In the genomic region with DNA sequence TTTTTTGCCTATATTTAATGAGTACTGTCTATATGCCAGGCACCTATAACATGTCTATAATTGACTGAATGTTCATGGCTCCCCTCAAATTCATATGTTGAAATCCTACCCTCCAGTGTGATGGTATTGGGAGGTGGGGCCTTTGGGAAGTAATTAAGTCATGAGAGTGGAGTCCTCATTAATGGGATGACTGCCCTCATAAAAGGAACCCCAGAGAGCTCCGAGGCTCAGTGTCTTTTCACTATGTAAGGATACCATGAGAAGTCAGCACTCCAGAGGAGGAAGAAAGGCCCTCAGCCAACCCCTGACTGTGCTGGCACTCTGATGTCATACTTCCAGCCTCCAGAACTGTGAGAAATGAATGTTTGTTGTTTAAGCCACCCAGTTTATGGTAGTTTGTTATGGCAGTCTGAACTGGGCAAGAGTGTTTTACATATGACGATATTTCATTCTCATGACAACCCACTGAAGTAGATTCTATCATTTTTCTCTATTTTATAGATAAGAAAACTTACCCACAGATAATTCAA, we compare ENCODE assay signal across 29 cellular contexts.
DNase-seq lines count a peak whose midpoint lies in the region; TF ChIP-seq lines count a peak whose summit lies in the region.
"Had no signal": no experiment of that assay in that cellular context is flagged by ENCODE, and none has a peak within 500 bp of the region (broad histone marks: within the 10 kb centered on the region; RNA-seq: fewer than 3 reads in every experiment).

No MANE protein-coding gene starts in this region.

- H3K27me3 ChIP-seq in MG63, result no peaks in the 10 kb centered on the region; the same call in none of the 2 replicates
- no peaks in the 10 kb centered on the region for H3K27me3 ChIP-seq in osteoblast (ENCODE audit: insufficient read depth, low read length)
- H3K27me3 ChIP-seq in esophagus muscularis mucosa, result no peaks in the 10 kb centered on the region
- H3K27me3 ChIP-seq: SJSA1 had no signal

- DNase-seq in EH (ENCODE audit: low read depth) (peak; percentile 4), MG63 (peak; percentile 21), endothelial cell (ENCODE audit: low spot score) (no peak), osteoblast (ENCODE audit: insufficient read length, low spot score, missing footprints) (peak; percentile 72), occipital lobe (lab: John Stamatoyannopoulos, UW) (no peak), NCI-H524 (lab: John Stamatoyannopoulos, UW) (no peak), esophagus muscularis mucosa (ENCODE audit: extremely low spot score) (no peak), hippocampal formation (lab: John Stamatoyannopoulos, UW) (no peak)
- DNase-seq: 8988T; ACHN; BE2C; CD8-positive, alpha-beta memory T cell; DMS 273 treated with DMSO at 0.1 percent for 48 hours; DMS79; GF-D8; H9; HFFc6; KG1; NCI-H1048; NCI-H1417 treated with DMSO at 0.1 percent for 48 hours; NCI-H187; NCI-H2081 treated with DMSO at 0.1 percent for 48 hours; NCI-H446; NCI-H526; NCI-H82; NK-92 treated with Interleukin-12 subunit alpha and Interleukin-12 subunit beta, amount 100 ng/mL, for 24 hours; PC-9 had no signal

- H3K4me2 ChIP-seq in osteoblast (ENCODE audit: insufficient read depth, low read length), result no peak overlapping the region
- H3K4me2 ChIP-seq: PC-9 had no signal

- H3K27ac ChIP-seq in osteoblast (ENCODE audit: low read depth, low read length) (no peak overlapping the region), esophagus muscularis mucosa (replicated peaks in 1 of 4) (no peak overlapping the region)
- H3K27ac ChIP-seq: PC-9, SJSA1 had no signal

- no peak for TF ChIP-seq CTCF in endothelial cell (IDR thresholded peaks at IDR 0.05; ENCODE audit: unreplicated experiment)
- TF ChIP-seq CTCF in osteoblast (IDR thresholded peaks at IDR 0.05; ENCODE audit: extremely low read depth, low read depth, low read length), result no peak
- no peak for TF ChIP-seq CTCF in esophagus muscularis mucosa (IDR thresholded peaks at IDR 0.05)

- H3K27me3 Mint-ChIP-seq in endothelial cell (ENCODE audit: unreplicated experiment), result peaks cover 7% of the 10 kb centered on the region

- no peak for TF ChIP-seq EP300 in esophagus muscularis mucosa (IDR thresholded peaks at IDR 0.05)

- 92% methylated on average over 2 of the region's 2 CpGs for WGBS in esophagus muscularis mucosa

- no peak overlapping the region for H3K4me3 ChIP-seq in MG63
- no peak overlapping the region for H3K4me3 ChIP-seq in osteoblast (ENCODE audit: insufficient read depth, low read length)
- no peak overlapping the region for H3K4me3 ChIP-seq in esophagus muscularis mucosa
- H3K4me3 ChIP-seq: PC-9, SJSA1 had no signal

- H3K9me3 ChIP-seq in MG63, result no peaks in the 10 kb centered on the region
- no peaks in the 10 kb centered on the region for H3K9me3 ChIP-seq in osteoblast (ENCODE audit: low read depth, low read length)
- H3K9me3 ChIP-seq in esophagus muscularis mucosa, result no peaks in the 10 kb centered on the region
- H3K9me3 ChIP-seq: BE2C, SJSA1 had no signal

- no peak overlapping the region for H3K4me3 Mint-ChIP-seq in endothelial cell (ENCODE audit: unreplicated experiment)
- H3K4me3 Mint-ChIP-seq: H9, HFFc6 had no signal

- TF ChIP-seq POLR2A in esophagus muscularis mucosa (IDR thresholded peaks at IDR 0.05; ENCODE audit: low read depth), result no peak

- H3K36me3 ChIP-seq in MG63 (no peaks in the 10 kb centered on the region), osteoblast (ENCODE audit: insufficient read depth, low read length) (no peaks in the 10 kb centered on the region), esophagus muscularis mucosa (no peaks in the 10 kb centered on the region)
- H3K36me3 ChIP-seq: BE2C had no signal

- H2AFZ ChIP-seq in osteoblast (ENCODE audit: low read length), result no peak overlapping the region
- H2AFZ ChIP-seq: PC-9 had no signal

- no peaks in the 10 kb centered on the region for H3K9me3 Mint-ChIP-seq in endothelial cell (ENCODE audit: unreplicated experiment)
- H3K9me3 Mint-ChIP-seq: CD8-positive, alpha-beta memory T cell; H9; HFFc6 had no signal

- intact Hi-C loops in esophagus muscularis mucosa (cut with DNase I), result no loop called here

- no peaks in the 10 kb centered on the region for H3K36me3 Mint-ChIP-seq in endothelial cell (ENCODE audit: low read depth, unreplicated experiment)

- H3K27ac Mint-ChIP-seq in endothelial cell (ENCODE audit: unreplicated experiment), result peak overlapping the region; percentile 90
- H3K27ac Mint-ChIP-seq: CD14-positive monocyte, H9, HFFc6 had no signal

- peaks cover 43% of the 10 kb centered on the region for H3K4me1 Mint-ChIP-seq in endothelial cell (ENCODE audit: unreplicated experiment)

- H4K20me1 ChIP-seq in osteoblast (ENCODE audit: insufficient read depth, low read length), result peaks cover 2% of the 10 kb centered on the region

- H3K79me2 ChIP-seq in osteoblast (ENCODE audit: insufficient read depth, low read length), result peaks cover 13% of the 10 kb centered on the region

- H3K4me1 ChIP-seq in osteoblast (ENCODE audit: insufficient read depth, low read length) (peaks cover 10% of the 10 kb centered on the region), esophagus muscularis mucosa (peaks cover 5 to 19% (median 12%) of the 10 kb centered on the region in 4 donors)
- H3K4me1 ChIP-seq: BE2C had no signal

Comparison
In these comparisons a context has a peak if more than half of its experiments do, and no peak if none do; other contexts are left out.
1. DNase-seq: peak in EH (single experiment), MG63 (single experiment) and osteoblast (single experiment); none in endothelial cell (single experiment), occipital lobe (single experiment), NCI-H524 (0 of 2), esophagus muscularis mucosa (single experiment) and hippocampal formation (0 of 2).